ENCODE assay signal across 21 cellular contexts in the genomic region with DNA sequence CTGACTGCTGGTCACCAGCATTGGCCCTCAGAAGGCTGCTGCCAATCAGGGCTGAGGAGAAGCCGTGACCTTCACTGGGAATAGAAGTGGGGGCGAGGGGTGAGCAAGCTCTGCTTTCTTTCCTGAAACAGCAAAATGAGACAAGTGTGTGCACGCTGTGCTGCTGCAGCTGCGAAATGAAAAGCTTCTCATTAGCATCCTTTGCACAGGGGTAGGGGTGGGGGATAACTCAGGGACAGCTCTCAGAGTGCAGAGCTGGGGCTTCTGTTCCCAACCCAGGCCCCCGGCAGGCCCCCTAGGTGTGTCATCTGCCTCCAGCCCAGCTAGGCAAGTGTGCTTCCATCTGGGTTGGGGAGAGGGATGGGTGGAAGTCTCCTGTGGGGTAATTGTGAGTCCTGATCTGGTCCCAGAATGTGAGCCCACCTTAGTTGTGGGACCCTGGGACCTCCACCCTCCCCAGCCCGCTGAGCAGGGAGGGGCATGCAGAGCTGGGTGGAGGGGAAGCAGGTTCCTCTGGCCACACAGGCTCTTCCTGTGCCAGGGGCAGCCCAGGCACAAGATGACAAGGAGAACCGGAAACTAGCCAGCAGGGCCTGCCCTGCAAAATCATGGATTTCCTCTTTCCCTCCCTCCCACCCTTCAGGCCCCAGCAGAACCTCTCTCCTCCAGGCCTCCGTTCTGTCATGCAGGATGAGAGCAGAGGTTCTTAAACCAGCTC. TPM values are rescaled to one million over a fixed set of nuclear protein-coding genes. Genes with fewer than 3 reads are reported as not detected.
"Had no signal": no experiment of that assay in that cellular context is flagged by ENCODE, and none has a peak within 500 bp of the region (broad histone marks: within the 10 kb centered on the region; RNA-seq: fewer than 3 reads in every experiment).

No MANE protein-coding gene starts in this region.

- DNase-seq: cerebellar nuclear complex; erythroblast; foreskin melanocyte; heart left ventricle; hippocampal formation; left colon; mammary epithelial cell; mucosa of descending colon; naive thymus-derived CD8-positive, alpha-beta T cell; psoas muscle; retina; stimulated activated CD4-positive, alpha-beta T cell treated with anti-CD3 and anti-CD28 coated beads, Interleukin-2, amount 100 ng/mL, for 24 hours; stimulated activated CD4-positive, alpha-beta T cell treated with anti-CD3 and anti-CD28 coated beads, Interleukin-4, amount 100 ng/mL, for 4 hours; stimulated activated naive CD4-positive, alpha-beta T cell; stomach; substantia nigra; transverse colon had no signal

- H3K27ac Mint-ChIP-seq: dendritic cell treated with granulocyte-macrophage colony-stimulating factor and Interleukin-4, amounts not matched to agents 40 ng/mL and 50 ng/mL, for 4 days had no signal

- ATAC-seq: heart left ventricle; left colon; mucosa of descending colon; naive thymus-derived CD8-positive, alpha-beta T cell; sciatic nerve had no signal

- H3K4me3 Mint-ChIP-seq: dendritic cell treated with granulocyte-macrophage colony-stimulating factor and Interleukin-4, amounts not matched to agents 40 ng/mL and 50 ng/mL, for 4 days; naive thymus-derived CD8-positive, alpha-beta T cell; neural crest cell had no signal

- H3K9me3 Mint-ChIP-seq: dendritic cell treated with granulocyte-macrophage colony-stimulating factor and Interleukin-4, amounts not matched to agents 40 ng/mL and 50 ng/mL, for 4 days; neural crest cell had no signal

RNA-seq across cellular contexts. Expression of a gene that starts 22.2 kb away (rescaled TPM):
- total RNA-seq: kidney epithelial cell had no signal
